15 cellular contexts compared by ENCODE assay signal in the genomic region with DNA sequence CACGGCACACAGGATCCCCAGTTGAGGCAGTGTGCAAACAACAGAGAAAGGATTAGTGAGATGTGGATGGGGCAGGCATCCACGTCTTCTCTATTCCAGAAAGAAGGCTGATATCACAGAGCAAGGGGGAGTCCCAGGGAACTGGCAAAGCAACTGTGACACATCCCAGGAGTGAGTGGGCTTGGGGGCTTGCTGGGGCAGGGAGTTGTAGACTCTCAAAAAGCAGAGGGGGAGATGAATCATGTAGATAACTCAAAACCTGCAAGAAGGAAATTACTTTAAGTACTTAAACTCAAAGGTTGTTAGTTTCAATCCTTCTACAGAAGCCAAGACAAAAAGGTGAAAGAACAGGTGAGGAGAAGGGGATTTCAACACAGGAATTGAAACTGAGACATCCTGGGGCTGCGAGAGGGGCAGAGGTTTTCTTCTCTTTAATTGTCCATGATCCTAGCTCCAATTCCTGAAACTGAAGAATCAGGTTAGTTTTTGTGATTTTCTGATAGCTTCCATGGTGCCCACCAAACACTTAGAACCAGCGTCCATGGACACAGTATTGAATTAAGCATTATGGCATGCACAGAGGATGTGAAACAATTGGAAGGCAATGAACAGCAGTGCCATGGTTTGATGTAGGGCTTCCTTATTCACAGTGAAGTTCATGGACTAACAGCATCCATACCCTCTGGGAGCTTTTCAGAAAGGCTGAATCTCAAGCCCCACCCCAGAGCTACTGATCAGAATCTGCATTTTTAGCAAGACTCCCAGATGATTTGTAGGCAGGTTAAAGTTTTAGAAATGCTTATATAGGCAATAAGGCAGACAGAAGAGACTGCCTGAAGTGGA. TPM values are rescaled to one million over a fixed set of nuclear protein-coding genes. Genes with fewer than 3 reads are reported as not detected.
DNase-seq lines count a peak whose midpoint lies in the region; ATAC-seq and TF ChIP-seq lines count a peak whose summit lies in the region.
"Had no signal": no experiment of that assay in that cellular context is flagged by ENCODE, and none has a peak within 500 bp of the region (broad histone marks: within the 10 kb centered on the region; RNA-seq: fewer than 3 reads in every experiment).

No MANE protein-coding gene starts in this region.

- intact Hi-C loops in heart left ventricle (cut with DNase I): no loop called here

- H3K9me3 Mint-ChIP-seq in activated naive CD8-positive, alpha-beta T cell (ENCODE audit: low read depth): no peaks in the 10 kb centered on the region
- H3K9me3 Mint-ChIP-seq in mesothelial cell of epicardium: no peaks in the 10 kb centered on the region

- H3K36me3 Mint-ChIP-seq in activated naive CD8-positive, alpha-beta T cell: no peaks in the 10 kb centered on the region
- H3K36me3 Mint-ChIP-seq in mesothelial cell of epicardium: no peaks in the 10 kb centered on the region

- H3K27ac Mint-ChIP-seq in activated naive CD8-positive, alpha-beta T cell: peak overlapping the region; percentile 91
- H3K27ac Mint-ChIP-seq in mesothelial cell of epicardium: no peak overlapping the region

- no peaks in the 10 kb centered on the region for H3K27me3 Mint-ChIP-seq in activated naive CD8-positive, alpha-beta T cell
- peaks cover 5% of the 10 kb centered on the region for H3K27me3 Mint-ChIP-seq in mesothelial cell of epicardium (ENCODE audit: low read depth)

- no peaks in the 10 kb centered on the region for H3K36me3 ChIP-seq in heart left ventricle
- H3K36me3 ChIP-seq: heart right ventricle, MG63 had no signal

- no peak overlapping the region for H3K4me3 ChIP-seq in heart left ventricle
- H3K4me3 ChIP-seq: heart right ventricle, MG63 had no signal

- H3K4me1 Mint-ChIP-seq in activated naive CD8-positive, alpha-beta T cell (ENCODE audit: low read depth): peaks cover 42% of the 10 kb centered on the region
- no peaks in the 10 kb centered on the region for H3K4me1 Mint-ChIP-seq in mesothelial cell of epicardium

- TF ChIP-seq CTCF in heart left ventricle (IDR thresholded peaks at IDR 0.05) (no peak), omental fat pad (IDR thresholded peaks at IDR 0.05) (no peak), mesothelial cell of epicardium (IDR thresholded peaks at IDR 0.05; ENCODE audit: unreplicated experiment) (no peak)

- no peaks in the 10 kb centered on the region for H3K27me3 ChIP-seq in heart left ventricle
- H3K27me3 ChIP-seq: heart right ventricle, MG63 had no signal

- peak overlapping the region in 1 of 12 donors; percentile 63 for H3K27ac ChIP-seq in heart left ventricle

- ATAC-seq in GM18868 (IDR thresholded peaks at IDR 0.05; ENCODE audit: unreplicated experiment) (peak; percentile 69), heart left ventricle (no peak), omental fat pad (ENCODE audit: low FRiP score) (no peak)

- peak; percentile 66 for DNase-seq in RPMI8226
- DNase-seq in stimulated activated CD8-positive, alpha-beta memory T cell treated with anti-CD3 and anti-CD28 coated beads, Interleukin-15, amount 100 ng/mL, for 48 hours (ENCODE audit: low read depth in 2 of 2): peak; percentile 78 to 79
- DNase-seq in heart left ventricle: no peak
- no peak for DNase-seq in omental fat pad (ENCODE audit: low spot score)
- DNase-seq in NCI-H1417 treated with DMSO at 0.1 percent for 48 hours (lab: John Stamatoyannopoulos, UW): no peak
- no peak for DNase-seq in mesothelial cell of epicardium (ENCODE audit: low spot score in 2 of 2, unreplicated experiment in 2 of 2)
- DNase-seq: DMS79, heart right ventricle, MG63, NCI-H748 treated with DMSO at 0.1 percent for 48 hours, SK-N-SH had no signal

- H3K4me3 Mint-ChIP-seq in activated naive CD8-positive, alpha-beta T cell: peak overlapping the region; percentile 61
- H3K4me3 Mint-ChIP-seq in mesothelial cell of epicardium: no peak overlapping the region

- peaks cover 0 to 60% (median 0%) of the 10 kb centered on the region in 12 donors for H3K4me1 ChIP-seq in heart left ventricle

- no peak for TF ChIP-seq POLR2A in heart left ventricle (IDR thresholded peaks at IDR 0.05)

- no peaks in the 10 kb centered on the region for H3K9me3 ChIP-seq in heart left ventricle
- H3K9me3 ChIP-seq: heart right ventricle, MG63, SK-N-SH had no signal

- WGBS in heart left ventricle, 4 donors: 72 to 84% (median 80%) methylated on average over 4 of the region's 4 CpGs

RNA-seq across cellular contexts. Expression of a gene that starts 52.0 kb away (rescaled TPM):
- total RNA-seq in heart left ventricle (under 1 TPM in 2 of 9 donors, not detected in 7; 0.20 to 0.27 TPM), omental fat pad (under 1 TPM in 1 of 4 donors, not detected in 3; 0.37 TPM), mesothelial cell of epicardium (not detected in 3 replicates)
- polyA plus RNA-seq in heart left ventricle: not detected
- total RNA-seq: pulmonary artery endothelial cell, subcutaneous adipose tissue had no signal
- polyA plus RNA-seq: heart right ventricle, SK-N-SH had no signal

RNA-seq across cellular contexts. Expression of a gene that starts 59.7 kb away (rescaled TPM):
- 10 to 100 TPM in 1 of 9 donors, 1 to 10 TPM in 3, under 1 TPM in 5; 0.35 to 10.5 (median 0.94) TPM for total RNA-seq in heart left ventricle
- under 1 TPM; 0.23 to 0.53 TPM for polyA plus RNA-seq in heart left ventricle
- total RNA-seq in omental fat pad: 1 to 10 TPM; 1.3 to 5.4 (median 4.1) TPM
- total RNA-seq in mesothelial cell of epicardium: not detected in 3 replicates
- total RNA-seq: pulmonary artery endothelial cell had no signal
- polyA plus RNA-seq: SK-N-SH had no signal

Comparison
In these comparisons a context has a peak if more than half of its experiments do, and no peak if none do; other contexts are left out.
1. DNase-seq: peak in RPMI8226 (single experiment) and stimulated activated CD8-positive, alpha-beta memory T cell treated with anti-CD3 and anti-CD28 coated beads, Interleukin-15, amount 100 ng/mL, for 48 hours (2 of 2); none in heart left ventricle (0 of 5), omental fat pad (single experiment), NCI-H1417 treated with DMSO at 0.1 percent for 48 hours (single experiment) and mesothelial cell of epicardium (0 of 2).